ENCODE assay signal across 13 cellular contexts in genomic region chr20:50449789-50450492, GRCh38.
DNase-seq lines count a peak whose midpoint lies in the region; ATAC-seq, FAIRE-seq and TF ChIP-seq lines count a peak whose summit lies in the region.
"Had no signal": no experiment of that assay in that cellular context is flagged by ENCODE, and none has a peak within 500 bp of the region (broad histone marks: within the 10 kb centered on the region; RNA-seq: fewer than 3 reads in every experiment).

No MANE protein-coding gene starts in this region.

- TF ChIP-seq RAD21 in GM12878 (IDR thresholded peaks at IDR 0.05; ENCODE audit: insufficient read depth, low read depth, low read length): no peak

- CTCF ChIA-PET in GM12878 (lab: Yijun Ruan, JAX): interaction anchor here (0.7 to 1.2 kb wide), 2 partner anchors 14 to 436 kb away, joined by 3 read pairs; no protein-coding TSS in a partner anchor

- H3K9ac ChIP-seq in GM12878 (ENCODE audit: control insufficient read depth, insufficient read depth, low read length): no peak overlapping the region

- POLR2A ChIA-PET in GM12878 (lab: Charles Lee): interaction anchor here (0.6 kb wide), 1 partner anchor 22 kb away, joined by 4 read pairs; no protein-coding TSS in a partner anchor

- H3K36me3 ChIP-seq in GM12878 (ENCODE audit: control insufficient read depth in 2 of 2, insufficient read depth in 2 of 2, low read length in 1 of 2): no peaks in the 10 kb centered on the region

- peaks cover 23% of the 10 kb centered on the region for H3K4me1 ChIP-seq in GM12878 (ENCODE audit: control insufficient read depth, insufficient read depth, low read length)

- 18% methylated on average over 6 of the region's 7 CpGs for WGBS in GM12878 (ENCODE audit: insufficient coverage, insufficient replicate concordance, low lambda C conversion rate, missing lambda C conversion rate)

- no peak overlapping the region for H3K27ac ChIP-seq in GM12878 (ENCODE audit: control insufficient read depth, insufficient read depth)
- H3K27ac ChIP-seq: body of pancreas had no signal

- no peak overlapping the region for H2AFZ ChIP-seq in GM12878 (ENCODE audit: control insufficient read depth, low read depth, low read length)

- FAIRE-seq in GM12878 (lab: Jason Lieb, UNC): peak; percentile 94

- RAD21 ChIA-PET in GM12878 (lab: Charles Lee; ENCODE audit: unreplicated experiment): interaction anchor here (0.6 to 2.5 kb wide), 3 partner anchors 14 to 268 kb away, joined by 3 to 9 read pairs (median 4); no protein-coding TSS in a partner anchor

- in situ Hi-C loops in GM12878 (cut with MboI): no loop called here

- ATAC-seq in GM19452 (IDR thresholded peaks at IDR 0.05; ENCODE audit: unreplicated experiment) (peak; percentile 59), HG03103 (IDR thresholded peaks at IDR 0.05; ENCODE audit: low read depth, unreplicated experiment) (peak; percentile 52), GM12878 (peak; percentile 88), GM21786 (IDR thresholded peaks at IDR 0.05; ENCODE audit: unreplicated experiment) (no peak)
- ATAC-seq: body of pancreas had no signal

- H3K4me3 ChIP-seq in GM12865 (ENCODE audit: low read depth, low read length): no peak overlapping the region; the same call in 1 of the 2 replicates
- no peak overlapping the region for H3K4me3 ChIP-seq in GM12878
- H3K4me3 ChIP-seq: body of pancreas, smooth muscle cell had no signal

- H3K79me2 ChIP-seq in GM12878 (ENCODE audit: control insufficient read depth, insufficient read depth, low read length): no peaks in the 10 kb centered on the region

- H3K27me3 ChIP-seq in GM12878 (replicated peaks in 1 of 2; ENCODE audit: control insufficient read depth in 2 of 2, insufficient read depth in 2 of 2, low read length in 1 of 2): no peaks in the 10 kb centered on the region; a peak in 1 of 4 replicates
- H3K27me3 ChIP-seq: body of pancreas had no signal

- H4K20me1 ChIP-seq in GM12878 (ENCODE audit: control insufficient read depth, insufficient read depth): no peaks in the 10 kb centered on the region

- TF ChIP-seq EP300 in GM12878 (IDR thresholded peaks at IDR 0.05; ENCODE audit: borderline replicate concordance in 1 of 2, control insufficient read depth in 1 of 2, low read depth in 2 of 2, low read length in 2 of 2): peak; percentile 76 to 79; a peak in 2 of 4 replicates

- BruUV-seq in GM12878 (replicated peaks; lab: Mats Ljungman, UMichigan): no TSS peak

- TF ChIP-seq CTCF in GM12865 (IDR thresholded peaks at IDR 0.05; ENCODE audit: insufficient read depth, low read depth, low read length, missing control alignments): no peak
- no peak for TF ChIP-seq CTCF in GM12878 (IDR thresholded peaks at IDR 0.05 in 2 of 3, conservative IDR thresholded peaks at IDR 0.05 in 1 of 3; ENCODE audit: control insufficient read depth in 2 of 3, extremely low read depth in 1 of 3, insufficient read depth in 1 of 3, low read depth in 3 of 3, low read length in 3 of 3)

- DNase-seq in GM12865 (ENCODE audit: low read depth) (peak; percentile 75), GM12878 (ENCODE audit: low read depth, low spot score) (peak; percentile 40), NCI-H1092 (lab: John Stamatoyannopoulos, UW) (no peak), NCI-H2029 treated with DMSO at 0.1 percent for 48 hours (lab: John Stamatoyannopoulos, UW) (no peak), NOMO-1 treated with DMSO at 0.1 percent for 48 hours (lab: John Stamatoyannopoulos, UW; ENCODE audit: unreplicated experiment) (no peak)
- DNase-seq: activated CD4-positive, CD25-positive, alpha-beta regulatory T cell treated with anti-CD3 and anti-CD28 coated beads, Interleukin-2, amount 50 U/mL, for 72 hours; body of pancreas; Karpas-422; substantia nigra had no signal

- SMC1A ChIA-PET in GM12878 (lab: Charles Lee; ENCODE audit: uncharacterized antibody, unreplicated experiment): interaction anchor here (0.7 kb wide), 1 partner anchor 120 kb away, joined by 3 read pairs; no protein-coding TSS in a partner anchor

- H3K4me2 ChIP-seq in GM12878 (ENCODE audit: control insufficient read depth, insufficient read depth): peak overlapping the region; percentile 78

- intact Hi-C loops in GM12878 (cut with micrococcal nuclease; ENCODE audit: unreplicated experiment): loop anchor here (2.0 to 5.0 kb wide), 2 partner anchors 68 to 111 kb away; no protein-coding TSS in a partner anchor

- H3K9me3 ChIP-seq in GM12878 (replicated peaks; ENCODE audit: control insufficient read depth, insufficient read depth, low read length): no peaks in the 10 kb centered on the region; the same call in 2 of the 3 replicates
- H3K9me3 ChIP-seq: body of pancreas had no signal

- TF ChIP-seq POLR2A in GM12878 (IDR thresholded peaks at IDR 0.05; ENCODE audit: low read depth, low read length): no peak

TF ChIP-seq in GM12878, 131 proteins besides CTCF, POLR2A, EP300 and RAD21 (continues in another document):
- TF ChIP-seq TCF3 (IDR thresholded peaks at IDR 0.05; ENCODE audit: borderline replicate concordance, insufficient read depth, low read depth, low read length): no peak
- TF ChIP-seq POLR2AphosphoS5 (IDR thresholded peaks at IDR 0.05; ENCODE audit: low read length): no peak
- TF ChIP-seq HDGF (IDR thresholded peaks at IDR 0.05): no peak
- no peak for TF ChIP-seq FOXK2 (IDR thresholded peaks at IDR 0.05)
- no peak for TF ChIP-seq EZH2 (IDR thresholded peaks at IDR 0.05; ENCODE audit: borderline replicate concordance, control insufficient read depth, low read depth, low read length)
- TF ChIP-seq WRNIP1 (IDR thresholded peaks at IDR 0.05; ENCODE audit: borderline replicate concordance, low read depth, low read length): no peak
- no peak for TF ChIP-seq SREBF1 (IDR thresholded peaks at IDR 0.05; ENCODE audit: low read length)
- TF ChIP-seq, protein P1, sequence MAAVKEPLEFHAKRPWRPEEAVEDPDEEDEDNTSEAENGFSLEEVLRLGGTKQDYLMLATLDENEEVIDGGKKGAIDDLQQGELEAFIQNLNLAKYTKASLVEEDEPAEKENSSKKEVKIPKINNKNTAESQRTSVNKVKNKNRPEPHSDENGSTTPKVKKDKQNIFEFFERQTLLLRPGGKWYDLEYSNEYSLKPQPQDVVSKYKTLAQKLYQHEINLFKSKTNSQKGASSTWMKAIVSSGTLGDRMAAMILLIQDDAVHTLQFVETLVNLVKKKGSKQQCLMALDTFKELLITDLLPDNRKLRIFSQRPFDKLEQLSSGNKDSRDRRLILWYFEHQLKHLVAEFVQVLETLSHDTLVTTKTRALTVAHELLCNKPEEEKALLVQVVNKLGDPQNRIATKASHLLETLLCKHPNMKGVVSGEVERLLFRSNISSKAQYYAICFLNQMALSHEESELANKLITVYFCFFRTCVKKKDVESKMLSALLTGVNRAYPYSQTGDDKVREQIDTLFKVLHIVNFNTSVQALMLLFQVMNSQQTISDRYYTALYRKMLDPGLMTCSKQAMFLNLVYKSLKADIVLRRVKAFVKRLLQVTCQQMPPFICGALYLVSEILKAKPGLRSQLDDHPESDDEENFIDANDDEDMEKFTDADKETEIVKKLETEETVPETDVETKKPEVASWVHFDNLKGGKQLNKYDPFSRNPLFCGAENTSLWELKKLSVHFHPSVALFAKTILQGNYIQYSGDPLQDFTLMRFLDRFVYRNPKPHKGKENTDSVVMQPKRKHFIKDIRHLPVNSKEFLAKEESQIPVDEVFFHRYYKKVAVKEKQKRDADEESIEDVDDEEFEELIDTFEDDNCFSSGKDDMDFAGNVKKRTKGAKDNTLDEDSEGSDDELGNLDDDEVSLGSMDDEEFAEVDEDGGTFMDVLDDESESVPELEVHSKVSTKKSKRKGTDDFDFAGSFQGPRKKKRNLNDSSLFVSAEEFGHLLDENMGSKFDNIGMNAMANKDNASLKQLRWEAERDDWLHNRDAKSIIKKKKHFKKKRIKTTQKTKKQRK (IDR thresholded peaks at IDR 0.05; ENCODE audit: low read depth, low read length): no peak
- TF ChIP-seq CHD2 (IDR thresholded peaks at IDR 0.05; ENCODE audit: borderline replicate concordance, low read depth, low read length): no peak
- peak; percentile 79 for TF ChIP-seq MTA2 (IDR thresholded peaks at IDR 0.05; ENCODE audit: low read depth)
- TF ChIP-seq MEF2B (IDR thresholded peaks at IDR 0.05; ENCODE audit: partially characterized antibody, poor library complexity, severe bottlenecking): no peak
- no peak for TF ChIP-seq GATAD2B (conservative IDR thresholded peaks at IDR 0.05; ENCODE audit: low read depth)
- no peak for TF ChIP-seq HDAC2 (IDR thresholded peaks at IDR 0.05)
- no peak for TF ChIP-seq MEF2A (IDR thresholded peaks at IDR 0.05; ENCODE audit: insufficient read depth, low read depth, low read length)
- TF ChIP-seq HDAC6 (IDR thresholded peaks at IDR 0.05; ENCODE audit: unreplicated experiment): no peak
- no peak for TF ChIP-seq RB1 (IDR thresholded peaks at IDR 0.05; ENCODE audit: borderline replicate concordance)
- TF ChIP-seq POU2F2 (IDR thresholded peaks at IDR 0.05; ENCODE audit: borderline replicate concordance, low read depth, low read length): peak; percentile 78; the same call in 2 of the 3 replicates
- TF ChIP-seq RUNX3 (IDR thresholded peaks at IDR 0.05; ENCODE audit: low read length): peak; percentile 84
- no peak for TF ChIP-seq NR2F1 (conservative IDR thresholded peaks at IDR 0.05)
- no peak for TF ChIP-seq CHD4 (IDR thresholded peaks at IDR 0.05)
- no peak for TF ChIP-seq TAF1 (IDR thresholded peaks at IDR 0.05; ENCODE audit: borderline replicate concordance, low read depth, low read length)
- no peak for TF ChIP-seq POLR2AphosphoS2 (IDR thresholded peaks at IDR 0.05; ENCODE audit: low read depth, low read length)
- TF ChIP-seq ZBED1 (IDR thresholded peaks at IDR 0.05; ENCODE audit: borderline replicate concordance): no peak
- no peak for TF ChIP-seq RCOR1 (conservative IDR thresholded peaks at IDR 0.05; ENCODE audit: low read depth, low read length)

Comparison
In these comparisons a context has a peak if more than half of its experiments do, and no peak if none do; other contexts are left out.
1. DNase-seq: peak in GM12865 (single experiment) and GM12878 (single experiment); none in NCI-H1092 (single experiment), NCI-H2029 treated with DMSO at 0.1 percent for 48 hours (single experiment) and NOMO-1 treated with DMSO at 0.1 percent for 48 hours (single experiment).